ENCODE assay signal across 31 cellular contexts in genomic region chr6:33078919-33079521, GRCh38. TPM values are rescaled to one million over a fixed set of nuclear protein-coding genes. Genes with fewer than 3 reads are reported as not detected.
DNase-seq lines count a peak whose midpoint lies in the region; ATAC-seq, FAIRE-seq and TF ChIP-seq lines count a peak whose summit lies in the region.
"Had no signal": no experiment of that assay in that cellular context is flagged by ENCODE, and none has a peak within 500 bp of the region (broad histone marks: within the 10 kb centered on the region; RNA-seq: fewer than 3 reads in every experiment).

No MANE protein-coding gene starts in this region.

- peaks cover 41% of the 10 kb centered on the region for H3K36me3 ChIP-seq in BLaER1
- no peaks in the 10 kb centered on the region for H3K36me3 ChIP-seq in neural progenitor cell
- no peaks in the 10 kb centered on the region for H3K36me3 ChIP-seq in aorta (ENCODE audit: control insufficient read depth in 1 of 2, insufficient read depth in 2 of 2, low read length in 1 of 2)
- H3K36me3 ChIP-seq: breast epithelium, colonic mucosa, gastrocnemius medialis, right lobe of liver had no signal

- H3K4me2 ChIP-seq in BLaER1 (peak overlapping the region; percentile 94), neural progenitor cell (no peak overlapping the region)

- no peak overlapping the region for H3K9ac ChIP-seq in BLaER1
- H3K9ac ChIP-seq in neural progenitor cell = no peak overlapping the region
- H3K9ac ChIP-seq: GM23248 had no signal

- H3K4me1 Mint-ChIP-seq in central memory CD8-positive, alpha-beta T cell = peaks cover 80% of the 10 kb centered on the region
- H3K4me1 Mint-ChIP-seq in neural progenitor cell = peaks cover 35% of the 10 kb centered on the region

- FAIRE-seq in GM12892 (lab: Jason Lieb, UNC) = peak; percentile 27
- FAIRE-seq: D721Med, islet of Langerhans had no signal

- no peak overlapping the region for H2AFZ ChIP-seq in neural progenitor cell (replicated peaks)

- ATAC-seq in central memory CD8-positive, alpha-beta T cell (replicated peaks; ENCODE audit: extremely low read depth, poor library complexity, severe bottlenecking) = no peak
- ATAC-seq in aorta (ENCODE audit: low FRiP score) = no peak
- ATAC-seq: gastrocnemius medialis; K562; natural killer cell treated with Interleukin-12 subunit alpha and Interleukin-12 subunit beta and Interleukin-15 and Interleukin-18, amount 100 ng/mL, for 72 hours; right lobe of liver had no signal

- H3K9me3 ChIP-seq in BLaER1 (no peaks in the 10 kb centered on the region), neural progenitor cell (ENCODE audit: low read depth) (no peaks in the 10 kb centered on the region), aorta (ENCODE audit: control insufficient read depth, low read length) (no peaks in the 10 kb centered on the region)
- H3K9me3 ChIP-seq: breast epithelium, colonic mucosa, gastrocnemius medialis, left ventricle myocardium inferior, right lobe of liver, upper lobe of left lung had no signal

- WGBS in aorta, 2 donors = 75 to 79% methylated on average over 2 of the region's 2 CpGs

- no peaks in the 10 kb centered on the region for H3K9me3 Mint-ChIP-seq in central memory CD8-positive, alpha-beta T cell
- H3K9me3 Mint-ChIP-seq in neural progenitor cell = no peaks in the 10 kb centered on the region
- H3K9me3 Mint-ChIP-seq: activated T-cell treated with anti-CD3 and anti-CD28 coated beads, Interleukin-2, amount 50 U/mL, for 24 hours; natural killer cell treated with Interleukin-12 subunit alpha and Interleukin-12 subunit beta and Interleukin-15 and Interleukin-18, amount 100 ng/mL, for 72 hours had no signal

- H4K20me1 ChIP-seq in BLaER1 = peaks cover 60% of the 10 kb centered on the region; the same call in 1 of the 2 replicates
- no peaks in the 10 kb centered on the region for H4K20me1 ChIP-seq in neural progenitor cell (ENCODE audit: low read depth)

- H3K27ac ChIP-seq in BLaER1 = no peak overlapping the region
- H3K27ac ChIP-seq in neural progenitor cell = no peak overlapping the region
- H3K27ac ChIP-seq in aorta (ENCODE audit: low read depth in 1 of 2, low read length in 2 of 2) = no peak overlapping the region
- H3K27ac ChIP-seq: breast epithelium, colonic mucosa, GM23248 had no signal

- H3K4me1 ChIP-seq in BLaER1 (peaks cover 86% of the 10 kb centered on the region), neural progenitor cell (no peaks in the 10 kb centered on the region), aorta (ENCODE audit: control insufficient read depth in 1 of 2, insufficient read depth in 2 of 2, low read length in 2 of 2) (no peaks in the 10 kb centered on the region)
- H3K4me1 ChIP-seq: breast epithelium, colonic mucosa had no signal

- no peaks in the 10 kb centered on the region for H3K79me2 ChIP-seq in neural progenitor cell (ENCODE audit: low read depth)

- H3K27ac Mint-ChIP-seq in central memory CD8-positive, alpha-beta T cell (ENCODE audit: low read depth) = peak overlapping the region; percentile 98
- H3K27ac Mint-ChIP-seq in neural progenitor cell = no peak overlapping the region
- H3K27ac Mint-ChIP-seq: activated T-cell treated with anti-CD3 and anti-CD28 coated beads, Interleukin-2, amount 50 U/mL, for 24 hours; endodermal cell had no signal

- peaks cover 10% of the 10 kb centered on the region for H3F3A ChIP-seq in neural progenitor cell (ENCODE audit: low read depth)

- TF ChIP-seq CTCF in neural progenitor cell (IDR thresholded peaks at IDR 0.05) = no peak

- peak overlapping the region; percentile 86 for H3K4me3 Mint-ChIP-seq in central memory CD8-positive, alpha-beta T cell
- H3K4me3 Mint-ChIP-seq in neural progenitor cell = peak overlapping the region; percentile 64
- H3K4me3 Mint-ChIP-seq: activated T-cell treated with anti-CD3 and anti-CD28 coated beads, Interleukin-2, amount 50 U/mL, for 24 hours had no signal

- H3K4me3 ChIP-seq in BLaER1 = no peak overlapping the region
- H3K4me3 ChIP-seq in neural progenitor cell = no peak overlapping the region
- no peak overlapping the region for H3K4me3 ChIP-seq in aorta (ENCODE audit: low read length in 2 of 2)
- H3K4me3 ChIP-seq: colonic mucosa, gastrocnemius medialis, K562, right lobe of liver had no signal

- H3K27me3 ChIP-seq in BLaER1 (no peaks in the 10 kb centered on the region), neural progenitor cell (peaks cover 12% of the 10 kb centered on the region), aorta (ENCODE audit: control insufficient read depth in 1 of 2, insufficient read depth in 2 of 2, low read length in 1 of 2) (no peaks in the 10 kb centered on the region)
- H3K27me3 ChIP-seq: breast epithelium, colonic mucosa, right lobe of liver, upper lobe of left lung had no signal

- H3K27me3 Mint-ChIP-seq in central memory CD8-positive, alpha-beta T cell = no peaks in the 10 kb centered on the region
- H3K27me3 Mint-ChIP-seq in neural progenitor cell (ENCODE audit: insufficient read depth, low read depth) = peaks cover 13% of the 10 kb centered on the region
- H3K27me3 Mint-ChIP-seq: activated T-cell treated with anti-CD3 and anti-CD28 coated beads, Interleukin-2, amount 50 U/mL, for 24 hours; natural killer cell treated with Interleukin-12 subunit alpha and Interleukin-12 subunit beta and Interleukin-15 and Interleukin-18, amount 100 ng/mL, for 72 hours had no signal

- DNase-seq in GM12892 (ENCODE audit: insufficient read length) (no peak), neural progenitor cell (ENCODE audit: low spot score) (no peak), nucleus accumbens (lab: John Stamatoyannopoulos, UW) (no peak), aorta (no peak), COR-L47 (lab: John Stamatoyannopoulos, UW) (no peak), erythroblast (lab: John Stamatoyannopoulos, UW) (no peak)
- DNase-seq in central memory CD8-positive, alpha-beta T cell (ENCODE audit: low spot score in 2 of 2) = no peak
- DNase-seq: activated CD4-positive, CD25-positive, alpha-beta regulatory T cell treated with anti-CD3 and anti-CD28 coated beads, Interleukin-2, amount 50 U/mL, for 72 hours; activated naive CD4-positive, alpha-beta T cell treated with Interleukin-2 at 50 U/mL for 16 hours; activated T-cell treated with anti-CD3 and anti-CD28 coated beads, Interleukin-2, amount 50 U/mL, for 24 hours; amniotic stem cell; colonic mucosa; endodermal cell; gastrocnemius medialis; GM23248; hypothalamus; left ventricle myocardium inferior; midbrain; NCI-H1436 treated with DMSO at 0.1 percent for 48 hours; posterior cingulate gyrus; right lobe of liver; SHP77; stimulated activated CD4-positive, alpha-beta T cell treated with anti-CD3 and anti-CD28 coated beads, Interleukin-15, amount 100 ng/mL, for 24 hours; upper lobe of left lung had no signal

- intact Hi-C loops in aorta (cut with DNase I) = no loop called here

- peaks cover 47% of the 10 kb centered on the region for H3K36me3 Mint-ChIP-seq in central memory CD8-positive, alpha-beta T cell (ENCODE audit: insufficient read depth)
- H3K36me3 Mint-ChIP-seq in neural progenitor cell = no peaks in the 10 kb centered on the region
- H3K36me3 Mint-ChIP-seq: natural killer cell treated with Interleukin-12 subunit alpha and Interleukin-12 subunit beta and Interleukin-15 and Interleukin-18, amount 100 ng/mL, for 72 hours had no signal

- TF ChIP-seq POLR2A in GM12892 (IDR thresholded peaks at IDR 0.05; ENCODE audit: low read depth, low read length) (peak; percentile 63; the same call in 1 of the 2 replicates), erythroblast (IDR thresholded peaks at IDR 0.05; ENCODE audit: low read length) (no peak)

RNA-seq across cellular contexts. Expression of gene HLA-DPB1, which starts 3.2 kb away (rescaled TPM):
- 455 TPM for polyA plus RNA-seq in GM12892 (2012; ENCODE audit: missing spikeins)
- total RNA-seq in neural progenitor cell (ENCODE audit: low replicate concordance) (8.0 and 23.3 TPM in 2 replicates), aorta (100 to 1,000 TPM in 1 of 2 donors, 10 to 100 TPM in 1; 98.9 to 215 TPM)
- 100 to 1,000 TPM in 1 of 2 donors, 10 to 100 TPM in 1; 45.4 to 113 TPM for polyA plus RNA-seq in aorta
- total RNA-seq: NCI-H460 had no signal

RNA-seq across cellular contexts. Expression of gene HLA-DPA1, which starts 5.6 kb away (rescaled TPM):
- 1,233 TPM for polyA plus RNA-seq in GM12892 (2012; ENCODE audit: missing spikeins)
- total RNA-seq in neural progenitor cell (ENCODE audit: low replicate concordance) = 1.5 and 2.8 TPM in 2 replicates
- total RNA-seq in aorta = 100 to 1,000 TPM; 122 to 203 TPM
- 10 to 100 TPM; 18.6 to 74.9 TPM for polyA plus RNA-seq in aorta
- total RNA-seq: NCI-H460 had no signal

Comparison
In these comparisons a context has a peak if more than half of its experiments do, and no peak if none do; other contexts are left out.
1. RNA of gene HLA-DPA1, which starts 5.6 kb away (total RNA-seq): 122 to 203 TPM in aorta; 1.5 to 2.8 TPM in neural progenitor cell; every median in the first group is over 10 times any median in the second.